ENCODE assay signal across 8 cellular contexts in genomic region chr10:120336910-120337540, GRCh38.
A peak's percentile ranks its signal among the peaks of the same experiment; 100 is the strongest.
DNase-seq lines count a peak whose midpoint lies in the region; ATAC-seq and TF ChIP-seq lines count a peak whose summit lies in the region.

No MANE protein-coding gene starts in this region.

- CTCF ChIA-PET in T-cell (lab: Charles Lee) = interaction anchor here (0.8 to 1.8 kb wide), 5 partner anchors 9 to 650 kb away, joined by 3 to 8 read pairs (median 4); no protein-coding TSS in a partner anchor

- DNase-seq in NCI-H510A treated with DMSO at 0.1 percent for 48 hours (lab: John Stamatoyannopoulos, UW) (peak; percentile 42), NCI-H510A (lab: John Stamatoyannopoulos, UW) (no peak), HuH-7 (ENCODE audit: low spot score) (peak; percentile 20), T-cell (peak in 28 of 34 experiments; percentile 1 to 49 (median 24)), astrocyte of the hippocampus (ENCODE audit: low read depth, low spot score) (peak; percentile 45), kidney epithelial cell (ENCODE audit: low read depth) (no peak)
- DNase-seq in stimulated activated CD4-positive, alpha-beta T cell treated with anti-CD3 and anti-CD28 coated beads, TNF-alpha, amount 100 ng/mL, for 24 hours (ENCODE audit: low read depth in 3 of 3) = peak; percentile 31 to 50 (median 33)

- H3K4me3 ChIP-seq in kidney epithelial cell (ENCODE audit: low read depth, low read length) = no peak overlapping the region

- H3K9me3 Mint-ChIP-seq in T-cell = no peaks in the 10 kb centered on the region

- POLR2A ChIA-PET in T-cell (lab: Charles Lee) = interaction anchor here in 1 of 2 donors (0.6 kb wide), 1 partner anchor 715 kb away, joined by 3 read pairs; no protein-coding TSS in a partner anchor

- H3K4me1 Mint-ChIP-seq in T-cell = no peaks in the 10 kb centered on the region

- no peaks in the 10 kb centered on the region for H3K36me3 ChIP-seq in kidney epithelial cell (ENCODE audit: control insufficient read depth, insufficient read depth, low read length)

- H3K27me3 Mint-ChIP-seq in T-cell = peaks cover 3 to 19% of the 10 kb centered on the region in 2 donors

- H3K4me3 Mint-ChIP-seq in T-cell = no peak overlapping the region

- H3K36me3 Mint-ChIP-seq in T-cell = no peaks in the 10 kb centered on the region

- no peak overlapping the region for H3K27ac Mint-ChIP-seq in T-cell

- TF ChIP-seq CTCF in kidney epithelial cell (IDR thresholded peaks at IDR 0.05; ENCODE audit: insufficient read depth, low read length, poor library complexity, severe bottlenecking) = peak; percentile 80

- ATAC-seq in T-cell (replicated peaks in 1 of 4) (no peak), GM19467 (IDR thresholded peaks at IDR 0.05; ENCODE audit: unreplicated experiment) (no peak)

- no peaks in the 10 kb centered on the region for H3K27me3 ChIP-seq in kidney epithelial cell (ENCODE audit: control insufficient read depth, insufficient read depth, low read length)

Comparison
In these comparisons a context has a peak if more than half of its experiments do, and no peak if none do; other contexts are left out.
1. DNase-seq: peak in NCI-H510A treated with DMSO at 0.1 percent for 48 hours (single experiment), HuH-7 (single experiment), T-cell (28 of 34), astrocyte of the hippocampus (single experiment) and stimulated activated CD4-positive, alpha-beta T cell treated with anti-CD3 and anti-CD28 coated beads, TNF-alpha, amount 100 ng/mL, for 24 hours (3 of 3); none in NCI-H510A (single experiment) and kidney epithelial cell (single experiment).